20 cellular contexts compared by ENCODE assay signal in genomic region chr11:64600281-64600992, GRCh38. TPM values are rescaled to one million over a fixed set of nuclear protein-coding genes. Genes with fewer than 3 reads are reported as not detected.
DNase-seq lines count a peak whose midpoint lies in the region; ATAC-seq, FAIRE-seq and TF ChIP-seq lines count a peak whose summit lies in the region.
"Had no signal": no experiment of that assay in that cellular context is flagged by ENCODE, and none has a peak within 500 bp of the region (broad histone marks: within the 10 kb centered on the region; RNA-seq: fewer than 3 reads in every experiment).

No MANE protein-coding gene starts in this region.

- H3K9me3 ChIP-seq in right cardiac atrium (ENCODE audit: control insufficient read depth, low read length) (no peaks in the 10 kb centered on the region), kidney (ENCODE audit: control insufficient read depth in 1 of 2, low read length in 2 of 2) (no peaks in the 10 kb centered on the region), osteoblast (ENCODE audit: low read depth, low read length) (peaks cover 2% of the 10 kb centered on the region)

- WGBS in right cardiac atrium = 87% methylated on average over 19 of the region's 19 CpGs

- H3K4me1 ChIP-seq in right cardiac atrium (ENCODE audit: control insufficient read depth, insufficient read depth, low read length) (no peaks in the 10 kb centered on the region), kidney (ENCODE audit: control insufficient read depth in 1 of 2, insufficient read depth in 1 of 2, low read depth in 1 of 2, low read length in 2 of 2) (no peaks in the 10 kb centered on the region), osteoblast (ENCODE audit: insufficient read depth, low read length) (no peaks in the 10 kb centered on the region)

- ATAC-seq in right cardiac atrium = no peak
- ATAC-seq in stimulated activated effector memory CD8-positive, alpha-beta T cell treated with anti-CD3 and anti-CD28 coated beads, Interleukin-12 subunit alpha, Interleukin-12 subunit beta, amount 100 ng/mL, for 72 hours = no peak

- H3K9ac ChIP-seq in kidney (ENCODE audit: low read length in 2 of 2) = no peak overlapping the region

- H3K4me2 ChIP-seq in osteoblast (ENCODE audit: insufficient read depth, low read length) = no peak overlapping the region

- no peaks in the 10 kb centered on the region for H3K36me3 ChIP-seq in kidney (ENCODE audit: control insufficient read depth in 1 of 2, insufficient read depth in 2 of 2, low read length in 2 of 2)
- no peaks in the 10 kb centered on the region for H3K36me3 ChIP-seq in osteoblast (ENCODE audit: insufficient read depth, low read length)

- no peaks in the 10 kb centered on the region for H3K4me1 Mint-ChIP-seq in stimulated activated effector memory CD8-positive, alpha-beta T cell treated with anti-CD3 and anti-CD28 coated beads, Interleukin-12 subunit alpha, Interleukin-12 subunit beta, amount 100 ng/mL, for 72 hours
- H3K4me1 Mint-ChIP-seq: CD4-positive, alpha-beta memory T cell had no signal

- H2AFZ ChIP-seq in osteoblast (ENCODE audit: low read length) = no peak overlapping the region

- H3K27ac ChIP-seq in right cardiac atrium (ENCODE audit: low read length) (no peak overlapping the region), kidney (ENCODE audit: low read depth in 2 of 2, low read length in 2 of 2) (no peak overlapping the region), osteoblast (ENCODE audit: low read depth, low read length) (no peak overlapping the region)

- H3K27ac Mint-ChIP-seq in stimulated activated effector memory CD8-positive, alpha-beta T cell treated with anti-CD3 and anti-CD28 coated beads, Interleukin-12 subunit alpha, Interleukin-12 subunit beta, amount 100 ng/mL, for 72 hours = no peak overlapping the region

- intact Hi-C loops in right cardiac atrium (cut with DNase I) (no loop called here), cardiac septum (cut with DNase I) (no loop called here), kidney (cut with DNase I) (no loop called here)

- no peak overlapping the region for H3K4me3 ChIP-seq in right cardiac atrium (ENCODE audit: low read length)
- H3K4me3 ChIP-seq in kidney (ENCODE audit: low read length in 2 of 2) = no peak overlapping the region
- no peak overlapping the region for H3K4me3 ChIP-seq in osteoblast (ENCODE audit: insufficient read depth, low read length)

- FAIRE-seq in kidney (lab: Jason Lieb, UNC) = no peak
- FAIRE-seq: G401.6, GM12892 had no signal

- no peaks in the 10 kb centered on the region for H3K79me2 ChIP-seq in osteoblast (ENCODE audit: insufficient read depth, low read length)

- peaks cover 4% of the 10 kb centered on the region for H4K20me1 ChIP-seq in osteoblast (ENCODE audit: insufficient read depth, low read length)

- no peaks in the 10 kb centered on the region for H3K27me3 ChIP-seq in right cardiac atrium (ENCODE audit: control insufficient read depth, insufficient read depth)
- H3K27me3 ChIP-seq in osteoblast (ENCODE audit: insufficient read depth, low read length) = no peaks in the 10 kb centered on the region

- H3K4me3 Mint-ChIP-seq in stimulated activated effector memory CD8-positive, alpha-beta T cell treated with anti-CD3 and anti-CD28 coated beads, Interleukin-12 subunit alpha, Interleukin-12 subunit beta, amount 100 ng/mL, for 72 hours = no peak overlapping the region
- H3K4me3 Mint-ChIP-seq: CD4-positive, alpha-beta memory T cell had no signal

- DNase-seq in right cardiac atrium (peak in 2 of 3 donors; percentile 19 to 29), cardiac septum (ENCODE audit: low spot score) (no peak), kidney (peak; percentile 58), osteoblast (ENCODE audit: insufficient read length, low spot score, missing footprints) (peak; percentile 81), DMS 273 treated with DMSO at 0.1 percent for 48 hours (lab: John Stamatoyannopoulos, UW) (no peak)
- no peak for DNase-seq in stimulated activated effector memory CD8-positive, alpha-beta T cell treated with anti-CD3 and anti-CD28 coated beads, Interleukin-12 subunit alpha, Interleukin-12 subunit beta, amount 100 ng/mL, for 72 hours (ENCODE audit: low spot score in 2 of 2)
- DNase-seq: C1 segment of cervical spinal cord; Calu3; CD4-positive, alpha-beta memory T cell; COR-L47; DMS153; DND-41; GOT3; H7; HCEC 1CT had no signal

- H3K9me3 Mint-ChIP-seq in stimulated activated effector memory CD8-positive, alpha-beta T cell treated with anti-CD3 and anti-CD28 coated beads, Interleukin-12 subunit alpha, Interleukin-12 subunit beta, amount 100 ng/mL, for 72 hours = no peaks in the 10 kb centered on the region
- H3K9me3 Mint-ChIP-seq: CD4-positive, alpha-beta memory T cell had no signal

- no peaks in the 10 kb centered on the region for H3K36me3 Mint-ChIP-seq in stimulated activated effector memory CD8-positive, alpha-beta T cell treated with anti-CD3 and anti-CD28 coated beads, Interleukin-12 subunit alpha, Interleukin-12 subunit beta, amount 100 ng/mL, for 72 hours
- H3K36me3 Mint-ChIP-seq: CD4-positive, alpha-beta memory T cell had no signal

- no peak for TF ChIP-seq CTCF in kidney (IDR thresholded peaks at IDR 0.05; ENCODE audit: borderline replicate concordance, extremely low read depth, insufficient read depth)
- no peak for TF ChIP-seq CTCF in osteoblast (IDR thresholded peaks at IDR 0.05; ENCODE audit: extremely low read depth, low read depth, low read length)

RNA-seq across cellular contexts. Expression of gene SLC22A12, which starts 9.4 kb away (rescaled TPM):
- total RNA-seq in right cardiac atrium = not detected
- polyA plus RNA-seq in right cardiac atrium = not detected
- total RNA-seq in cardiac septum = not detected
- total RNA-seq in kidney = 5.3 TPM
- polyA plus RNA-seq in kidney (ENCODE audit: insufficient read depth, low read depth, low replicate concordance) = 85.9 TPM
- total RNA-seq in osteoblast = not detected in 2 replicates
- total RNA-seq: A172; A673; Calu3; CD4-positive, alpha-beta memory T cell; H7 had no signal
- polyA plus RNA-seq: BJ; CD4-positive, alpha-beta memory T cell had no signal

RNA-seq across cellular contexts. Expression of gene SLC22A11, which starts 44.7 kb away (rescaled TPM):
- total RNA-seq in right cardiac atrium = not detected
- not detected for polyA plus RNA-seq in right cardiac atrium
- not detected for total RNA-seq in cardiac septum
- 9.4 TPM for total RNA-seq in kidney
- 105 TPM for polyA plus RNA-seq in kidney (ENCODE audit: insufficient read depth, low read depth, low replicate concordance)
- not detected in 2 replicates for total RNA-seq in osteoblast
- total RNA-seq: A673; Calu3; CD4-positive, alpha-beta memory T cell; H7 had no signal
- polyA plus RNA-seq: BJ; CD4-positive, alpha-beta memory T cell had no signal

Comparison
In these comparisons a context has a peak if more than half of its experiments do, and no peak if none do; other contexts are left out.
1. DNase-seq: peak in right cardiac atrium (2 of 3), kidney (single experiment) and osteoblast (single experiment); none in cardiac septum (single experiment), stimulated activated effector memory CD8-positive, alpha-beta T cell treated with anti-CD3 and anti-CD28 coated beads, Interleukin-12 subunit alpha, Interleukin-12 subunit beta, amount 100 ng/mL, for 72 hours (0 of 2) and DMS 273 treated with DMSO at 0.1 percent for 48 hours (single experiment).